9 cellular contexts compared by ENCODE assay signal in genomic region chr22:17772963-17773605, GRCh38. TPM values are rescaled to one million over a fixed set of nuclear protein-coding genes. Genes with fewer than 3 reads are reported as not detected.
A peak's percentile ranks its signal among the peaks of the same experiment; 100 is the strongest.
DNase-seq lines count a peak whose midpoint lies in the region; ATAC-seq lines count a peak whose summit lies in the region.
"Had no signal": no experiment of that assay in that cellular context is flagged by ENCODE, and none has a peak within 500 bp of the region (broad histone marks: within the 10 kb centered on the region; RNA-seq: fewer than 3 reads in every experiment).

No MANE protein-coding gene starts in this region.

- CTCF ChIA-PET in activated naive CD4-positive, alpha-beta T cell treated with anti-CD3 and anti-CD28 coated beads for 36 hours (lab: Charles Lee): interaction anchor here (1.4 to 3.0 kb wide), 5 partner anchors 8 to 57 kb away, joined by 3 to 15 read pairs (median 5); no protein-coding TSS in a partner anchor

- H3K36me3 Mint-ChIP-seq in activated naive CD4-positive, alpha-beta T cell treated with anti-CD3 and anti-CD28 coated beads for 36 hours (ENCODE audit: low read depth): no peaks in the 10 kb centered on the region
- H3K36me3 Mint-ChIP-seq in activated naive CD8-positive, alpha-beta T cell: peaks cover 2% of the 10 kb centered on the region
- peaks cover 43 to 60% of the 10 kb centered on the region in 2 donors for H3K36me3 Mint-ChIP-seq in stimulated activated naive B cell treated with anti-CD40 and anti-IgM and Interleukin-4, amounts not matched to agents 10 μg/mL and 1 μg/mL and 100 μg/mL, for 72 hours

- peak overlapping the region; percentile 84 for H3K9ac ChIP-seq in iPS-18a (ENCODE audit: low read length)

- peak overlapping the region; percentile 85 for H3K4me3 ChIP-seq in iPS-18a (ENCODE audit: low read length)

- H3K9me3 Mint-ChIP-seq in activated naive CD4-positive, alpha-beta T cell treated with anti-CD3 and anti-CD28 coated beads for 36 hours: no peaks in the 10 kb centered on the region
- no peaks in the 10 kb centered on the region for H3K9me3 Mint-ChIP-seq in activated naive CD8-positive, alpha-beta T cell (ENCODE audit: low read depth)
- H3K9me3 Mint-ChIP-seq in stimulated activated naive B cell treated with anti-CD40 and anti-IgM and Interleukin-4, amounts not matched to agents 10 μg/mL and 1 μg/mL and 100 μg/mL, for 72 hours: no peaks in the 10 kb centered on the region

- peak overlapping the region; percentile 66 for H3K27ac Mint-ChIP-seq in activated naive CD4-positive, alpha-beta T cell treated with anti-CD3 and anti-CD28 coated beads for 36 hours
- peak overlapping the region; percentile 19 for H3K27ac Mint-ChIP-seq in activated naive CD8-positive, alpha-beta T cell
- peak overlapping the region; percentile 97 for H3K27ac Mint-ChIP-seq in stimulated activated naive B cell treated with anti-CD40 and anti-IgM and Interleukin-4, amounts not matched to agents 10 μg/mL and 1 μg/mL and 100 μg/mL, for 72 hours

- H3K36me3 ChIP-seq in iPS-18a (ENCODE audit: control insufficient read depth, low read depth, low read length): no peaks in the 10 kb centered on the region

- no peaks in the 10 kb centered on the region for H3K9me3 ChIP-seq in iPS-18a (ENCODE audit: control insufficient read depth, low read depth, low read length)

- peak overlapping the region; percentile 82 for H3K4me3 Mint-ChIP-seq in activated naive CD4-positive, alpha-beta T cell treated with anti-CD3 and anti-CD28 coated beads for 36 hours
- peak overlapping the region; percentile 84 for H3K4me3 Mint-ChIP-seq in activated naive CD8-positive, alpha-beta T cell
- peak overlapping the region; percentile 93 to 97 for H3K4me3 Mint-ChIP-seq in stimulated activated naive B cell treated with anti-CD40 and anti-IgM and Interleukin-4, amounts not matched to agents 10 μg/mL and 1 μg/mL and 100 μg/mL, for 72 hours

- peaks cover 8% of the 10 kb centered on the region for H3K4me1 ChIP-seq in iPS-18a (ENCODE audit: control insufficient read depth, low read depth, low read length)

- H3K27ac ChIP-seq in iPS-18a (ENCODE audit: low read length): no peak overlapping the region
- H3K27ac ChIP-seq: epithelial cell of prostate had no signal

- H3K4me1 Mint-ChIP-seq in activated naive CD4-positive, alpha-beta T cell treated with anti-CD3 and anti-CD28 coated beads for 36 hours (ENCODE audit: low read depth): peaks cover 77% of the 10 kb centered on the region
- H3K4me1 Mint-ChIP-seq in activated naive CD8-positive, alpha-beta T cell (ENCODE audit: low read depth): peaks cover 65% of the 10 kb centered on the region
- peaks cover 53 to 82% of the 10 kb centered on the region in 2 donors for H3K4me1 Mint-ChIP-seq in stimulated activated naive B cell treated with anti-CD40 and anti-IgM and Interleukin-4, amounts not matched to agents 10 μg/mL and 1 μg/mL and 100 μg/mL, for 72 hours

- intact Hi-C loops in activated naive CD4-positive, alpha-beta T cell treated with anti-CD3 and anti-CD28 coated beads for 36 hours (cut with micrococcal nuclease): loop anchor here (1.0 to 5.0 kb wide), 2 partner anchors 8 to 686 kb away; no protein-coding TSS in a partner anchor

- H3K27me3 ChIP-seq in iPS-18a (ENCODE audit: control insufficient read depth, insufficient read depth, low read length): no peaks in the 10 kb centered on the region

- no peaks in the 10 kb centered on the region for H3K27me3 Mint-ChIP-seq in activated naive CD4-positive, alpha-beta T cell treated with anti-CD3 and anti-CD28 coated beads for 36 hours (ENCODE audit: low read depth)
- H3K27me3 Mint-ChIP-seq in activated naive CD8-positive, alpha-beta T cell: no peaks in the 10 kb centered on the region
- no peaks in the 10 kb centered on the region for H3K27me3 Mint-ChIP-seq in stimulated activated naive B cell treated with anti-CD40 and anti-IgM and Interleukin-4, amounts not matched to agents 10 μg/mL and 1 μg/mL and 100 μg/mL, for 72 hours

- DNase-seq in activated naive CD4-positive, alpha-beta T cell treated with anti-CD3 and anti-CD28 coated beads for 36 hours: no peak
- DNase-seq in activated naive CD4-positive, alpha-beta T cell (lab: John Stamatoyannopoulos, UW): no peak
- peak; percentile 18 for DNase-seq in stimulated activated naive B cell treated with anti-CD40 and anti-IgM and Interleukin-4, amounts not matched to agents 10 μg/mL and 1 μg/mL and 100 μg/mL, for 72 hours
- no peak for DNase-seq in NCI-H2029 treated with DMSO at 0.1 percent for 48 hours (lab: John Stamatoyannopoulos, UW)

- no peak for ATAC-seq in stimulated activated naive B cell treated with anti-CD40 and anti-IgM and Interleukin-4, amounts not matched to agents 10 μg/mL and 1 μg/mL and 100 μg/mL, for 72 hours (replicated peaks)
- ATAC-seq in HG02571 (IDR thresholded peaks at IDR 0.05; ENCODE audit: unreplicated experiment) (no peak), GM19351 (IDR thresholded peaks at IDR 0.05; ENCODE audit: unreplicated experiment) (no peak)

RNA-seq across cellular contexts. Expression of gene BID, which starts 1.2 kb away (rescaled TPM):
- total RNA-seq in activated naive CD4-positive, alpha-beta T cell treated with anti-CD3 and anti-CD28 coated beads for 36 hours: 10 to 100 TPM; 53.0 to 63.7 TPM

Comparison
In these comparisons a context has a peak if more than half of its experiments do, and no peak if none do; other contexts are left out.
1. H3K27ac Mint-ChIP-seq: peak in every context shown above with its lines; median percentile 97 in stimulated activated naive B cell treated with anti-CD40 and anti-IgM and Interleukin-4, amounts not matched to agents 10 μg/mL and 1 μg/mL and 100 μg/mL, for 72 hours; 66 in activated naive CD4-positive, alpha-beta T cell treated with anti-CD3 and anti-CD28 coated beads for 36 hours; 19 in activated naive CD8-positive, alpha-beta T cell.